In genomic region chr1:32265846-32266245, GRCh38 we compare ENCODE assay signal across 1 cellular context.
TF ChIP-seq lines count a peak whose summit lies in the region.

No MANE protein-coding gene starts in this region.

TF ChIP-seq in endothelial cell of umbilical vein, 7 proteins besides CTCF, POLR2A, EP300 and RAD21:
- TF ChIP-seq MYC (IDR thresholded peaks at IDR 0.05; ENCODE audit: low read depth, low read length): no peak
- no peak for TF ChIP-seq FOS (IDR thresholded peaks at IDR 0.05; ENCODE audit: borderline replicate concordance, insufficient read depth, low read length)
- no peak for TF ChIP-seq GATA2 (IDR thresholded peaks at IDR 0.05; ENCODE audit: insufficient read depth, insufficient read length, low read depth, low read length)
- TF ChIP-seq JUN (IDR thresholded peaks at IDR 0.05; ENCODE audit: borderline replicate concordance, insufficient read depth, insufficient read length, low read depth): no peak
- TF ChIP-seq MAX (IDR thresholded peaks at IDR 0.05; ENCODE audit: insufficient read depth, insufficient read length): no peak
- TF ChIP-seq EZH2 (IDR thresholded peaks at IDR 0.05; ENCODE audit: borderline replicate concordance, low read depth, low read length, severe bottlenecking): no peak
- TF ChIP-seq POLR2AphosphoS5 (IDR thresholded peaks at IDR 0.05; ENCODE audit: insufficient read depth, low read depth, low read length): no peak
